ENCODE assay signal across 28 cellular contexts in genomic region chr11:112478806-112479205, GRCh38.
"Had no signal": no experiment of that assay in that cellular context is flagged by ENCODE, and none has a peak within 500 bp of the region (broad histone marks: within the 10 kb centered on the region; RNA-seq: fewer than 3 reads in every experiment).

No MANE protein-coding gene starts in this region.

- H3K4me1 ChIP-seq: gastroesophageal sphincter, parathyroid adenoma, psoas muscle, tibial nerve had no signal

- H3K27me3 ChIP-seq: brain microvascular endothelial cell, gastroesophageal sphincter, tibial nerve had no signal

- H3K36me3 ChIP-seq: brain microvascular endothelial cell, gastroesophageal sphincter, suprapubic skin, tibial nerve had no signal

- ATAC-seq: gastroesophageal sphincter; left ventricle myocardium superior; naive thymus-derived CD4-positive, alpha-beta T cell; psoas muscle; right cardiac atrium had no signal

- H3K9me3 ChIP-seq: gastroesophageal sphincter, psoas muscle, suprapubic skin, tibial nerve had no signal

- H3K4me3 ChIP-seq: gastroesophageal sphincter, hepatocyte, psoas muscle, suprapubic skin, tibial nerve had no signal

- DNase-seq: activated CD4-positive, alpha-beta memory T cell treated with anti-CD3 and anti-CD28 coated beads for 36 hours; activated CD4-positive, alpha-beta T cell treated with anti-CD3 and anti-CD28 coated beads, Interleukin-2, amount 10 ng/mL, durations not matched to agents 24 days and 14 days; activated CD4-positive, CD25-positive, alpha-beta regulatory T cell treated with anti-CD3 and anti-CD28 coated beads, Interleukin-2, amount 50 U/mL, for 72 hours; activated CD8-positive, alpha-beta memory T cell treated with anti-CD3 and anti-CD28 coated beads, Interleukin-2, amount 50 U/mL, for 4 hours; activated gamma-delta T cell; activated naive CD4-positive, alpha-beta T cell treated with anti-CD3 and anti-CD28 coated beads, Interleukin-2, amount 50 U/mL, for 16 hours; activated T-cell treated with anti-CD3 and anti-CD28 coated beads, Interleukin-2, amount 50 U/mL, for 1 hour; amniotic stem cell; brain microvascular endothelial cell; caudate nucleus; cortex of kidney; islet precursor cell; left ventricle myocardium superior; midbrain; naive thymus-derived CD4-positive, alpha-beta T cell; psoas muscle; right cardiac atrium; stimulated activated CD4-positive, alpha-beta T cell treated with anti-CD3 and anti-CD28 coated beads, Interleukin-15, amount 100 ng/mL, for 24 hours; stimulated activated CD4-positive, alpha-beta T cell treated with anti-CD3 and anti-CD28 coated beads, Interleukin-2, amount 100 ng/mL, for 24 hours; stimulated activated naive CD4-positive, alpha-beta T cell; SW 1271; T-helper 9 cell had no signal

- H3K27ac ChIP-seq: brain microvascular endothelial cell, gastroesophageal sphincter, hepatocyte, parathyroid adenoma, psoas muscle, suprapubic skin, tibial nerve, VCaP had no signal
